13 cellular contexts compared by ENCODE assay signal in the genomic region with DNA sequence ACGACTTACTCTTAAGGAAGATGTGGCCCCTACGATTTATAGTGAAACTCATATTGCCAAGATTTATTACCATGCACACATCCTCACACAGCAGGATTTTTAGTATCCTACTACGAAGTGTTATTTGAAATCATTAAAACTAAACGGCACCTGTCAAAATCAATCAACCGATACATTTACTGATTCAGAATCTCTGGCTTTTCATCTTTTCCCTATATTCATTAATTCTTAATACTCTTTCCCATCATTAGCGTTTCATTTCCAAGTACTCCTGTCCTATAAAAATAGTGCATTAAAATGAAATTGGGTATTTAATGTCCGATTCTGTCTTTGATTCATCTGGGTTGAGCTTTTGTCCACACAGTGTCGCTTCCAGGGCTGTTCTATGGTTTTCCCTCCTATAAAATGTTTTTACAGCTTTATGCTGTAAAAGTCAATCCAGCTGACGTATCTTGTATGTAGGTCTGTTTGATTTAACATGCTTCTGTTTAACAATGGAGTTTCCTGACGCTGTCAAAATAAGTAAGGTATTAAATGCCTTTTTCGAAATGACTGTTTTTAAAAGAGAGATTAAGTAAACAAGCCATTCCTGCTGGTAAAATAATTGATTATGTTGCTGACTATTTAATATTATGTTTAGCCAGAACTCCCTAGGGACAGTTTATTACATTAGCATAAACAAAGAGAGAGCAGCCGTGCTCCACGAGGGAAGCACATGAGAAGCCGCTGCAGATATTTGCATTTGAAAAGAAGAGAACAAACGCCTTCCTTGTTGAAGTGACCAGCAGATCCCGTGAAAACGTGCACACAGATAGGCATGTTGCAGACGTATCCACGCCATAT. TPM values are rescaled to one million over a fixed set of nuclear protein-coding genes. Genes with fewer than 3 reads are reported as not detected.
A peak's percentile ranks its signal among the peaks of the same experiment; 100 is the strongest.
DNase-seq lines count a peak whose midpoint lies in the region; ATAC-seq and TF ChIP-seq lines count a peak whose summit lies in the region.
"Had no signal": no experiment of that assay in that cellular context is flagged by ENCODE, and none has a peak within 500 bp of the region (broad histone marks: within the 10 kb centered on the region; RNA-seq: fewer than 3 reads in every experiment).

No MANE protein-coding gene starts in this region.

- ATAC-seq in activated T-cell treated with anti-CD3 and anti-CD28 coated beads, Interleukin-2, amount 50 U/mL, for 4 hours: no peak
- ATAC-seq: T-helper 17 cell had no signal

- H4K20me1 ChIP-seq in OCI-LY3 (ENCODE audit: insufficient read depth, low read length): no peaks in the 10 kb centered on the region

- H3K9me3 ChIP-seq in HEK293 (ENCODE audit: control insufficient read depth, insufficient read depth, low read depth, low read length) (no peaks in the 10 kb centered on the region), OCI-LY3 (ENCODE audit: insufficient read depth, low read length) (no peaks in the 10 kb centered on the region)
- H3K9me3 ChIP-seq: ovary had no signal

- no peaks in the 10 kb centered on the region for H3K27me3 ChIP-seq in OCI-LY3 (ENCODE audit: low read depth, low read length)
- H3K27me3 ChIP-seq: ovary had no signal

- TF ChIP-seq CTCF in HEK293 (tag by site-specific recombination; IDR thresholded peaks at IDR 0.05) (no peak), OCI-LY3 (IDR thresholded peaks at IDR 0.05; ENCODE audit: low read depth, low read length) (no peak), fibroblast of villous mesenchyme (IDR thresholded peaks at IDR 0.05; ENCODE audit: insufficient read depth, low read depth, low read length) (no peak)

- H2AFZ ChIP-seq in OCI-LY3 (ENCODE audit: low read depth, low read length): peak overlapping the region; percentile 62

- CTCF ChIA-PET in HEK293 (lab: Yijun Ruan, JAX): no interaction called here

- peak overlapping the region; percentile 65 for H3K27ac ChIP-seq in HEK293 (ENCODE audit: extremely low read depth, low read depth, low read length)
- no peak overlapping the region for H3K27ac ChIP-seq in OCI-LY3 (ENCODE audit: low read length)
- H3K27ac ChIP-seq: ovary had no signal

- H3K36me3 Mint-ChIP-seq in activated T-cell treated with anti-CD3 and anti-CD28 coated beads, Interleukin-2, amount 50 U/mL, for 4 hours (ENCODE audit: insufficient read depth): no peaks in the 10 kb centered on the region
- H3K36me3 Mint-ChIP-seq: activated naive CD4-positive, alpha-beta T cell treated with anti-CD3 and anti-CD28 coated beads, Interleukin-2, amount 50 U/mL, for 24 hours had no signal

- no peaks in the 10 kb centered on the region for H3K27me3 Mint-ChIP-seq in activated T-cell treated with anti-CD3 and anti-CD28 coated beads, Interleukin-2, amount 50 U/mL, for 4 hours (ENCODE audit: low read depth)
- H3K27me3 Mint-ChIP-seq: activated naive CD4-positive, alpha-beta T cell treated with anti-CD3 and anti-CD28 coated beads, Interleukin-2, amount 50 U/mL, for 24 hours; stimulated activated naive CD8-positive, alpha-beta T cell treated with anti-CD3 and anti-CD28 coated beads, Interleukin-15, Interleukin-2, amounts not matched to agents 100 ng/mL and 50 ng/mL, for 24 hours had no signal

- H3K9ac ChIP-seq in OCI-LY3 (ENCODE audit: low read length): peak overlapping the region; percentile 28

- H3K9me3 Mint-ChIP-seq in activated T-cell treated with anti-CD3 and anti-CD28 coated beads, Interleukin-2, amount 50 U/mL, for 4 hours: no peaks in the 10 kb centered on the region
- H3K9me3 Mint-ChIP-seq: activated naive CD4-positive, alpha-beta T cell treated with anti-CD3 and anti-CD28 coated beads, Interleukin-2, amount 50 U/mL, for 24 hours; stimulated activated naive CD8-positive, alpha-beta T cell treated with anti-CD3 and anti-CD28 coated beads, Interleukin-15, Interleukin-2, amounts not matched to agents 100 ng/mL and 50 ng/mL, for 24 hours had no signal

- no peaks in the 10 kb centered on the region for H3K79me2 ChIP-seq in OCI-LY3 (ENCODE audit: low read length)

- peak overlapping the region; percentile 75 for H3K4me2 ChIP-seq in OCI-LY3 (ENCODE audit: low read length)

- POLR2A ChIA-PET in HEK293 (lab: Yijun Ruan, JAX): no interaction called here

- H3K4me3 Mint-ChIP-seq in activated T-cell treated with anti-CD3 and anti-CD28 coated beads, Interleukin-2, amount 50 U/mL, for 4 hours: no peak overlapping the region
- H3K4me3 Mint-ChIP-seq: activated naive CD4-positive, alpha-beta T cell treated with anti-CD3 and anti-CD28 coated beads, Interleukin-2, amount 50 U/mL, for 24 hours; stimulated activated naive CD8-positive, alpha-beta T cell treated with anti-CD3 and anti-CD28 coated beads, Interleukin-15, Interleukin-2, amounts not matched to agents 100 ng/mL and 50 ng/mL, for 24 hours; T-helper 17 cell had no signal

- DNase-seq in fibroblast of villous mesenchyme (ENCODE audit: low read depth): peak; percentile 45
- DNase-seq in retina: peak; percentile 68
- no peak for DNase-seq in activated CD4-positive, alpha-beta T cell treated with anti-CD3 and anti-CD28 coated beads for 4 hours
- DNase-seq in DMS79 (lab: John Stamatoyannopoulos, UW): no peak
- DNase-seq in activated T-cell treated with anti-CD3 and anti-CD28 coated beads, Interleukin-2, amount 50 U/mL, for 4 hours: no peak
- DNase-seq: activated CD8-positive, alpha-beta memory T cell treated with anti-CD3 and anti-CD28 coated beads for 24 hours; ovary; stimulated activated CD4-positive, alpha-beta T cell treated with anti-CD3 and anti-CD28 coated beads, Interleukin-2, amount 100 ng/mL, for 48 hours; T-helper 17 cell had no signal

- peaks cover 4% of the 10 kb centered on the region for H3K4me1 Mint-ChIP-seq in activated T-cell treated with anti-CD3 and anti-CD28 coated beads, Interleukin-2, amount 50 U/mL, for 4 hours (ENCODE audit: low read depth)
- H3K4me1 Mint-ChIP-seq: T-helper 17 cell had no signal

- no peaks in the 10 kb centered on the region for H3K36me3 ChIP-seq in HEK293 (ENCODE audit: control insufficient read depth in 2 of 2, insufficient read depth in 1 of 2, low read length in 2 of 2)
- H3K36me3 ChIP-seq in OCI-LY3 (replicated peaks; ENCODE audit: low read depth, low read length): no peaks in the 10 kb centered on the region
- H3K36me3 ChIP-seq: ovary had no signal

- H3K4me1 ChIP-seq in HEK293 (ENCODE audit: control insufficient read depth, insufficient read depth, low read length): peaks cover 8% of the 10 kb centered on the region
- H3K4me1 ChIP-seq in OCI-LY3 (ENCODE audit: low read length): peaks cover 43% of the 10 kb centered on the region

- no peak overlapping the region for H3K4me3 ChIP-seq in HEK293 (ENCODE audit: low read depth, low read length)
- H3K4me3 ChIP-seq in OCI-LY3 (ENCODE audit: low read length): peak overlapping the region; percentile 68
- H3K4me3 ChIP-seq in fibroblast of villous mesenchyme (ENCODE audit: low read depth, low read length): no peak overlapping the region
- H3K4me3 ChIP-seq: ovary had no signal

TF ChIP-seq in HEK293, 187 proteins besides CTCF, POLR2A, EP300 and RAD21 (continues in another document):
- TF ChIP-seq ZNF138 (tag by site-specific recombination; IDR thresholded peaks at IDR 0.05; ENCODE audit: borderline replicate concordance): no peak
- TF ChIP-seq ZNF664 (tag by site-specific recombination; IDR thresholded peaks at IDR 0.05): peak; percentile 66
- peak; percentile 50; the same call in 1 of the 2 replicates for TF ChIP-seq KLF7 (tag by site-specific recombination; IDR thresholded peaks at IDR 0.05; ENCODE audit: borderline replicate concordance)
- TF ChIP-seq ZNF561 (tag by site-specific recombination; IDR thresholded peaks at IDR 0.05; ENCODE audit: borderline replicate concordance): peak; percentile 70
- peak; percentile 69 for TF ChIP-seq KLF8 (tag by site-specific recombination; IDR thresholded peaks at IDR 0.05)
- no peak for TF ChIP-seq ZNF792 (tag by site-specific recombination; IDR thresholded peaks at IDR 0.05)
- TF ChIP-seq, protein P1, sequence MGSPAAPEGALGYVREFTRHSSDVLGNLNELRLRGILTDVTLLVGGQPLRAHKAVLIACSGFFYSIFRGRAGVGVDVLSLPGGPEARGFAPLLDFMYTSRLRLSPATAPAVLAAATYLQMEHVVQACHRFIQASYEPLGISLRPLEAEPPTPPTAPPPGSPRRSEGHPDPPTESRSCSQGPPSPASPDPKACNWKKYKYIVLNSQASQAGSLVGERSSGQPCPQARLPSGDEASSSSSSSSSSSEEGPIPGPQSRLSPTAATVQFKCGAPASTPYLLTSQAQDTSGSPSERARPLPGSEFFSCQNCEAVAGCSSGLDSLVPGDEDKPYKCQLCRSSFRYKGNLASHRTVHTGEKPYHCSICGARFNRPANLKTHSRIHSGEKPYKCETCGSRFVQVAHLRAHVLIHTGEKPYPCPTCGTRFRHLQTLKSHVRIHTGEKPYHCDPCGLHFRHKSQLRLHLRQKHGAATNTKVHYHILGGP (tag by site-specific recombination; IDR thresholded peaks at IDR 0.05): peak; percentile 50
- TF ChIP-seq PRDM1 (tag by site-specific recombination; IDR thresholded peaks at IDR 0.05): no peak
- peak; percentile 95 for TF ChIP-seq ZNF341 (tag by site-specific recombination; IDR thresholded peaks at IDR 0.05; ENCODE audit: low read depth)
- TF ChIP-seq ZNF621 (tag by site-specific recombination; IDR thresholded peaks at IDR 0.05): no peak
- no peak for TF ChIP-seq ZNF112 (tag by site-specific recombination; IDR thresholded peaks at IDR 0.05)
- peak; percentile 16; the same call in 1 of the 2 replicates for TF ChIP-seq TRIM28 (IDR thresholded peaks at IDR 0.05; ENCODE audit: borderline replicate concordance, low read length)
- 0 out of 2 replicates have a peak, but pooled peaks have one; percentile 9 for TF ChIP-seq ZFP69B (tag by site-specific recombination; IDR thresholded peaks at IDR 0.05)
- TF ChIP-seq ZNF548 (tag by site-specific recombination; IDR thresholded peaks at IDR 0.05): no peak
- TF ChIP-seq MYNN (tag by site-specific recombination; IDR thresholded peaks at IDR 0.05; ENCODE audit: borderline replicate concordance): peak; percentile 86
- no peak for TF ChIP-seq ZNF214 (tag by site-specific recombination; IDR thresholded peaks at IDR 0.05; ENCODE audit: borderline replicate concordance)

RNA-seq across cellular contexts. Expression of a gene that starts 22.3 kb away (rescaled TPM):
- 1.7 and 2.6 TPM in 2 replicates for total RNA-seq in fibroblast of villous mesenchyme
- total RNA-seq in activated T-cell treated with anti-CD3 and anti-CD28 coated beads, Interleukin-2, amount 50 U/mL, for 4 hours: 10 to 100 TPM; 16.4 to 22.0 (median 20.6) TPM

Comparison
In these comparisons a context has a peak if more than half of its experiments do, and no peak if none do; other contexts are left out.
1. DNase-seq: peak in fibroblast of villous mesenchyme (single experiment) and retina (single experiment); none in activated CD4-positive, alpha-beta T cell treated with anti-CD3 and anti-CD28 coated beads for 4 hours (0 of 2), DMS79 (single experiment) and activated T-cell treated with anti-CD3 and anti-CD28 coated beads, Interleukin-2, amount 50 U/mL, for 4 hours (single experiment).